In the genomic region with DNA sequence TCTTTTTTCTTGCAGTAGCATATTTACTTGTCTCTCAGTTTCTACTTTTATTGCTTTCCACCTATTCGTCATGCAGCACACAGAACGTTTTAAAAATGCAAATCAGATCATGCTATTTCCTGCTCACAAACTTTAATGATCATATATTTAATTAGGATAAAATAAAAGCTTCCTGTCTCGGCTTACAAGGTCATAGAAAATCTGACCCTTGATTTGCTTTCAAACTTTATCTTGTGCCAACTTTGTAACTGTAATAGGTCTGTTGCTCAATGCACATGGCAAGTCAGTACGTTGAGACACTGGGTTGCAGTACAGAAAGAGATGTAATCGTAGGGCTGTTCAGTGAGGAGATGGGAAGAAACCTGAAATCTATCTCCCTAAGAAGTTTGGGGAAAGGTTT, we compare ENCODE assay signal across 1 cellular context.
TF ChIP-seq lines count a peak whose summit lies in the region.

No MANE protein-coding gene starts in this region.

TF ChIP-seq in H1, 55 proteins besides CTCF, POLR2A, EP300 and RAD21 (continued from another document):
- TF ChIP-seq, protein P1, sequence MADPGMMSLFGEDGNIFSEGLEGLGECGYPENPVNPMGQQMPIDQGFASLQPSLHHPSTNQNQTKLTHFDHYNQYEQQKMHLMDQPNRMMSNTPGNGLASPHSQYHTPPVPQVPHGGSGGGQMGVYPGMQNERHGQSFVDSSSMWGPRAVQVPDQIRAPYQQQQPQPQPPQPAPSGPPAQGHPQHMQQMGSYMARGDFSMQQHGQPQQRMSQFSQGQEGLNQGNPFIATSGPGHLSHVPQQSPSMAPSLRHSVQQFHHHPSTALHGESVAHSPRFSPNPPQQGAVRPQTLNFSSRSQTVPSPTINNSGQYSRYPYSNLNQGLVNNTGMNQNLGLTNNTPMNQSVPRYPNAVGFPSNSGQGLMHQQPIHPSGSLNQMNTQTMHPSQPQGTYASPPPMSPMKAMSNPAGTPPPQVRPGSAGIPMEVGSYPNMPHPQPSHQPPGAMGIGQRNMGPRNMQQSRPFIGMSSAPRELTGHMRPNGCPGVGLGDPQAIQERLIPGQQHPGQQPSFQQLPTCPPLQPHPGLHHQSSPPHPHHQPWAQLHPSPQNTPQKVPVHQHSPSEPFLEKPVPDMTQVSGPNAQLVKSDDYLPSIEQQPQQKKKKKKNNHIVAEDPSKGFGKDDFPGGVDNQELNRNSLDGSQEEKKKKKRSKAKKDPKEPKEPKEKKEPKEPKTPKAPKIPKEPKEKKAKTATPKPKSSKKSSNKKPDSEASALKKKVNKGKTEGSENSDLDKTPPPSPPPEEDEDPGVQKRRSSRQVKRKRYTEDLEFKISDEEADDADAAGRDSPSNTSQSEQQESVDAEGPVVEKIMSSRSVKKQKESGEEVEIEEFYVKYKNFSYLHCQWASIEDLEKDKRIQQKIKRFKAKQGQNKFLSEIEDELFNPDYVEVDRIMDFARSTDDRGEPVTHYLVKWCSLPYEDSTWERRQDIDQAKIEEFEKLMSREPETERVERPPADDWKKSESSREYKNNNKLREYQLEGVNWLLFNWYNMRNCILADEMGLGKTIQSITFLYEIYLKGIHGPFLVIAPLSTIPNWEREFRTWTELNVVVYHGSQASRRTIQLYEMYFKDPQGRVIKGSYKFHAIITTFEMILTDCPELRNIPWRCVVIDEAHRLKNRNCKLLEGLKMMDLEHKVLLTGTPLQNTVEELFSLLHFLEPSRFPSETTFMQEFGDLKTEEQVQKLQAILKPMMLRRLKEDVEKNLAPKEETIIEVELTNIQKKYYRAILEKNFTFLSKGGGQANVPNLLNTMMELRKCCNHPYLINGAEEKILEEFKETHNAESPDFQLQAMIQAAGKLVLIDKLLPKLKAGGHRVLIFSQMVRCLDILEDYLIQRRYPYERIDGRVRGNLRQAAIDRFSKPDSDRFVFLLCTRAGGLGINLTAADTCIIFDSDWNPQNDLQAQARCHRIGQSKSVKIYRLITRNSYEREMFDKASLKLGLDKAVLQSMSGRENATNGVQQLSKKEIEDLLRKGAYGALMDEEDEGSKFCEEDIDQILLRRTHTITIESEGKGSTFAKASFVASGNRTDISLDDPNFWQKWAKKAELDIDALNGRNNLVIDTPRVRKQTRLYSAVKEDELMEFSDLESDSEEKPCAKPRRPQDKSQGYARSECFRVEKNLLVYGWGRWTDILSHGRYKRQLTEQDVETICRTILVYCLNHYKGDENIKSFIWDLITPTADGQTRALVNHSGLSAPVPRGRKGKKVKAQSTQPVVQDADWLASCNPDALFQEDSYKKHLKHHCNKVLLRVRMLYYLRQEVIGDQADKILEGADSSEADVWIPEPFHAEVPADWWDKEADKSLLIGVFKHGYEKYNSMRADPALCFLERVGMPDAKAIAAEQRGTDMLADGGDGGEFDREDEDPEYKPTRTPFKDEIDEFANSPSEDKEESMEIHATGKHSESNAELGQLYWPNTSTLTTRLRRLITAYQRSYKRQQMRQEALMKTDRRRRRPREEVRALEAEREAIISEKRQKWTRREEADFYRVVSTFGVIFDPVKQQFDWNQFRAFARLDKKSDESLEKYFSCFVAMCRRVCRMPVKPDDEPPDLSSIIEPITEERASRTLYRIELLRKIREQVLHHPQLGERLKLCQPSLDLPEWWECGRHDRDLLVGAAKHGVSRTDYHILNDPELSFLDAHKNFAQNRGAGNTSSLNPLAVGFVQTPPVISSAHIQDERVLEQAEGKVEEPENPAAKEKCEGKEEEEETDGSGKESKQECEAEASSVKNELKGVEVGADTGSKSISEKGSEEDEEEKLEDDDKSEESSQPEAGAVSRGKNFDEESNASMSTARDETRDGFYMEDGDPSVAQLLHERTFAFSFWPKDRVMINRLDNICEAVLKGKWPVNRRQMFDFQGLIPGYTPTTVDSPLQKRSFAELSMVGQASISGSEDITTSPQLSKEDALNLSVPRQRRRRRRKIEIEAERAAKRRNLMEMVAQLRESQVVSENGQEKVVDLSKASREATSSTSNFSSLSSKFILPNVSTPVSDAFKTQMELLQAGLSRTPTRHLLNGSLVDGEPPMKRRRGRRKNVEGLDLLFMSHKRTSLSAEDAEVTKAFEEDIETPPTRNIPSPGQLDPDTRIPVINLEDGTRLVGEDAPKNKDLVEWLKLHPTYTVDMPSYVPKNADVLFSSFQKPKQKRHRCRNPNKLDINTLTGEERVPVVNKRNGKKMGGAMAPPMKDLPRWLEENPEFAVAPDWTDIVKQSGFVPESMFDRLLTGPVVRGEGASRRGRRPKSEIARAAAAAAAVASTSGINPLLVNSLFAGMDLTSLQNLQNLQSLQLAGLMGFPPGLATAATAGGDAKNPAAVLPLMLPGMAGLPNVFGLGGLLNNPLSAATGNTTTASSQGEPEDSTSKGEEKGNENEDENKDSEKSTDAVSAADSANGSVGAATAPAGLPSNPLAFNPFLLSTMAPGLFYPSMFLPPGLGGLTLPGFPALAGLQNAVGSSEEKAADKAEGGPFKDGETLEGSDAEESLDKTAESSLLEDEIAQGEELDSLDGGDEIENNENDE (IDR thresholded peaks at IDR 0.05; ENCODE audit: insufficient replicate concordance, low read length) = no peak
- no peak for TF ChIP-seq POLR2AphosphoS5 (IDR thresholded peaks at IDR 0.05; ENCODE audit: low read depth, low read length)
- TF ChIP-seq EZH2 (IDR thresholded peaks at IDR 0.05; ENCODE audit: low read depth, low read length, severe bottlenecking) = no peak
- no peak for TF ChIP-seq TBP (IDR thresholded peaks at IDR 0.05; ENCODE audit: low read depth, low read length)
- no peak for TF ChIP-seq SP1 (IDR thresholded peaks at IDR 0.05; ENCODE audit: low read depth, low read length)
